Comparison of ENCODE assay signal across 1 cellular context in the genomic region with DNA sequence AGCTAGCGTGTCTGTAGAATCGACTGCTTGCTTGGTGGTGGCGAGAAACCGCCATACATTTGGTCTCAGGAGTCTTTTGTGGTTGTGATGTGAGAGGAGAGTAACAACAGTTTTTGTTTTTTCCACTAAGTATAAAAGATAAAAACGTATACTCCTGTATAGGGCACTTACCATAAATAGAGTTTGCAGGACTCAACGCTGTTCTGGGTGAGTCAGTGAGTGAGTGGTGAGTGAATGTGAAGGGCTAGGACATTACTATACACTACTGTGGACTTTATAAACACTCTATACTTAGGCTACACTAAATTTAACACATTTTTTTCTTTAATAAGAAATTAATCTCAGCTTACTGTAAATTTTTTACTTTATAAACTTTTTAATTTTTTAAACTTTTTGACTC. TPM values are rescaled to one million over a fixed set of nuclear protein-coding genes. Genes with fewer than 3 reads are reported as not detected.
"Had no signal": no experiment of that assay in that cellular context is flagged by ENCODE, and none has a peak within 500 bp of the region (broad histone marks: within the 10 kb centered on the region; RNA-seq: fewer than 3 reads in every experiment).

No MANE protein-coding gene starts in this region.

RNA-seq across cellular contexts. Expression of a gene that starts 43.7 kb away (rescaled TPM):
- total RNA-seq: Right ventricle myocardium superior had no signal
